In genomic region chr12:109301643-109302176, GRCh38 we compare ENCODE assay signal across 23 cellular contexts. TPM values are rescaled to one million over a fixed set of nuclear protein-coding genes. Genes with fewer than 3 reads are reported as not detected.
DNase-seq lines count a peak whose midpoint lies in the region; ATAC-seq and TF ChIP-seq lines count a peak whose summit lies in the region.
"Had no signal": no experiment of that assay in that cellular context is flagged by ENCODE, and none has a peak within 500 bp of the region (broad histone marks: within the 10 kb centered on the region; RNA-seq: fewer than 3 reads in every experiment).

No MANE protein-coding gene starts in this region.

- no peak for TF ChIP-seq CTCF in RWPE2 (IDR thresholded peaks at IDR 0.05; ENCODE audit: poor library complexity, severe bottlenecking)
- TF ChIP-seq CTCF in glutamatergic neuron (IDR thresholded peaks at IDR 0.05; ENCODE audit: partially characterized antibody, unreplicated experiment), result no peak
- no peak for TF ChIP-seq CTCF in type B pancreatic cell (conservative IDR thresholded peaks at IDR 0.05)
- no peak for TF ChIP-seq CTCF in stomach (IDR thresholded peaks at IDR 0.05)

- H3K27ac Mint-ChIP-seq in glutamatergic neuron (ENCODE audit: unreplicated experiment) (no peak overlapping the region), type B pancreatic cell (peak overlapping the region; percentile 42)
- H3K27ac Mint-ChIP-seq in CD8-positive, alpha-beta memory T cell, result no peak overlapping the region

- POLR2A ChIA-PET in CD8-positive, alpha-beta memory T cell (lab: Charles Lee), result no interaction called here

- H3K9me3 ChIP-seq in RWPE2 (ENCODE audit: severe bottlenecking) (no peaks in the 10 kb centered on the region), stomach (no peaks in the 10 kb centered on the region)
- H3K9me3 ChIP-seq in CD8-positive, alpha-beta memory T cell (ENCODE audit: low read length), result no peaks in the 10 kb centered on the region
- H3K9me3 ChIP-seq: HAP-1, SJCRH30 had no signal

- H3K4me1 Mint-ChIP-seq in glutamatergic neuron (ENCODE audit: low read depth, unreplicated experiment) (peaks cover 3% of the 10 kb centered on the region), type B pancreatic cell (ENCODE audit: unreplicated experiment) (peaks cover 6% of the 10 kb centered on the region)
- H3K4me1 Mint-ChIP-seq in CD8-positive, alpha-beta memory T cell, result no peaks in the 10 kb centered on the region

- no peaks in the 10 kb centered on the region for H3K36me3 ChIP-seq in RWPE2 (ENCODE audit: low read depth)
- H3K36me3 ChIP-seq in stomach, result no peaks in the 10 kb centered on the region
- no peaks in the 10 kb centered on the region for H3K36me3 ChIP-seq in CD8-positive, alpha-beta memory T cell (ENCODE audit: insufficient read depth, low read length)
- H3K36me3 ChIP-seq: HAP-1, SJCRH30 had no signal

- H3K36me3 Mint-ChIP-seq in glutamatergic neuron (ENCODE audit: unreplicated experiment) (no peaks in the 10 kb centered on the region), type B pancreatic cell (no peaks in the 10 kb centered on the region)
- H3K36me3 Mint-ChIP-seq in CD8-positive, alpha-beta memory T cell, result no peaks in the 10 kb centered on the region

- H3K4me3 ChIP-seq in RWPE2 (ENCODE audit: severe bottlenecking) (no peak overlapping the region), stomach (no peak overlapping the region)
- no peak overlapping the region for H3K4me3 ChIP-seq in CD8-positive, alpha-beta memory T cell (ENCODE audit: low read length)
- H3K4me3 ChIP-seq: HAP-1, PC-9, SJCRH30 had no signal

- peaks cover 2% of the 10 kb centered on the region for H3K9me3 Mint-ChIP-seq in glutamatergic neuron (ENCODE audit: unreplicated experiment)
- no peaks in the 10 kb centered on the region for H3K9me3 Mint-ChIP-seq in type B pancreatic cell
- no peaks in the 10 kb centered on the region for H3K9me3 Mint-ChIP-seq in CD8-positive, alpha-beta memory T cell

- WGBS in stomach, 5 donors, result 74 to 84% (median 79%) methylated on average over 3 of the region's 3 CpGs

- no peaks in the 10 kb centered on the region for H3K4me1 ChIP-seq in RWPE2 (ENCODE audit: insufficient read depth, poor library complexity, severe bottlenecking)
- H3K4me1 ChIP-seq in stomach, result no peaks in the 10 kb centered on the region
- H3K4me1 ChIP-seq in CD8-positive, alpha-beta memory T cell (ENCODE audit: insufficient read depth, low read length), result no peaks in the 10 kb centered on the region
- H3K4me1 ChIP-seq: HAP-1, SJCRH30 had no signal

- H3K4me3 Mint-ChIP-seq in glutamatergic neuron (ENCODE audit: unreplicated experiment) (peak overlapping the region; percentile 63), type B pancreatic cell (no peak overlapping the region)
- H3K4me3 Mint-ChIP-seq in CD8-positive, alpha-beta memory T cell, result no peak overlapping the region

- intact Hi-C loops in stomach (cut with DNase I; ENCODE audit: low total_unique reads), result no loop called here

- peaks cover 15% of the 10 kb centered on the region for H3K27me3 ChIP-seq in RWPE2 (ENCODE audit: insufficient read depth, poor library complexity, severe bottlenecking)
- H3K27me3 ChIP-seq in stomach, result peaks cover 0 to 57% (median 25%) of the 10 kb centered on the region in 3 donors
- peaks cover 4% of the 10 kb centered on the region for H3K27me3 ChIP-seq in CD8-positive, alpha-beta memory T cell (ENCODE audit: insufficient read depth, low read length, poor library complexity, severe bottlenecking)

- H3K27ac ChIP-seq in RWPE2 (ENCODE audit: poor library complexity, severe bottlenecking) (no peak overlapping the region), stomach (no peak overlapping the region)
- no peak overlapping the region for H3K27ac ChIP-seq in CD8-positive, alpha-beta memory T cell (ENCODE audit: low read depth, low read length)
- H3K27ac ChIP-seq: 22Rv1, C4-2B, PC-9, SJCRH30 had no signal

- DNase-seq in activated effector memory CD4-positive, alpha-beta T cell treated with anti-CD3 and anti-CD28 coated beads, Interleukin-2, amount 50 U/mL, for 16 hours, result peak; percentile 8
- DNase-seq in activated effector memory CD4-positive, alpha-beta T cell treated with Interleukin-2 at 50 U/mL for 16 hours, result no peak
- DNase-seq in RWPE2 (ENCODE audit: low spot score) (no peak), glutamatergic neuron (no peak), type B pancreatic cell (ENCODE audit: extremely low spot score, unreplicated experiment) (no peak), stomach (no peak), nucleus accumbens (lab: John Stamatoyannopoulos, UW) (no peak)
- no peak for DNase-seq in CD8-positive, alpha-beta memory T cell
- DNase-seq: AML-193, DND-41, KG1, NCI-H1092, NCI-H1436, NCI-H1930, NCI-H510A, NCI-H748 treated with DMSO at 0.1 percent for 48 hours, PC-9, SJCRH30 had no signal

- ATAC-seq in RWPE2 (ENCODE audit: low read depth), result peak; percentile 53; the same call in 2 of the 3 replicates

- CTCF ChIA-PET in CD8-positive, alpha-beta memory T cell (lab: Charles Lee), result no interaction called here

- peaks cover 2% of the 10 kb centered on the region for H3K27me3 Mint-ChIP-seq in glutamatergic neuron (ENCODE audit: unreplicated experiment)
- H3K27me3 Mint-ChIP-seq in type B pancreatic cell, result peaks cover 30% of the 10 kb centered on the region
- peaks cover 27 to 43% of the 10 kb centered on the region in 2 donors for H3K27me3 Mint-ChIP-seq in CD8-positive, alpha-beta memory T cell

- TF ChIP-seq POLR2A in stomach (IDR thresholded peaks at IDR 0.05), result no peak

- no peak for TF ChIP-seq EP300 in stomach (IDR thresholded peaks at IDR 0.05)

RNA-seq across cellular contexts. Expression of gene FOXN4, which starts 7.4 kb away (rescaled TPM):
- total RNA-seq in glutamatergic neuron (ENCODE audit: unreplicated experiment) (0.61 TPM), type B pancreatic cell (ENCODE audit: low replicate concordance) (2.0 and 2.6 TPM in 2 replicates), stomach (not detected)
- polyA plus RNA-seq in stomach, result not detected
- total RNA-seq in CD8-positive, alpha-beta memory T cell, result not detected
- polyA plus RNA-seq in CD8-positive, alpha-beta memory T cell, result not detected
- total RNA-seq: PC-9, SJCRH30 had no signal
- polyA plus RNA-seq: AG04450 had no signal

RNA-seq across cellular contexts. Expression of gene MYO1H, which starts 46.0 kb away (rescaled TPM):
- 0.27 TPM for total RNA-seq in glutamatergic neuron (ENCODE audit: unreplicated experiment)
- total RNA-seq in type B pancreatic cell (ENCODE audit: low replicate concordance), result 0.72 and 0.79 TPM in 2 replicates
- not detected for total RNA-seq in stomach
- under 1 TPM in 1 of 3 donors, not detected in 2; 0.08 TPM for polyA plus RNA-seq in stomach
- total RNA-seq in CD8-positive, alpha-beta memory T cell, result not detected
- not detected for polyA plus RNA-seq in CD8-positive, alpha-beta memory T cell
- total RNA-seq: G401, PC-9, SJCRH30 had no signal
- polyA plus RNA-seq: AG04450 had no signal
